Comparison of ENCODE assay signal across 8 cellular contexts in the genomic region with DNA sequence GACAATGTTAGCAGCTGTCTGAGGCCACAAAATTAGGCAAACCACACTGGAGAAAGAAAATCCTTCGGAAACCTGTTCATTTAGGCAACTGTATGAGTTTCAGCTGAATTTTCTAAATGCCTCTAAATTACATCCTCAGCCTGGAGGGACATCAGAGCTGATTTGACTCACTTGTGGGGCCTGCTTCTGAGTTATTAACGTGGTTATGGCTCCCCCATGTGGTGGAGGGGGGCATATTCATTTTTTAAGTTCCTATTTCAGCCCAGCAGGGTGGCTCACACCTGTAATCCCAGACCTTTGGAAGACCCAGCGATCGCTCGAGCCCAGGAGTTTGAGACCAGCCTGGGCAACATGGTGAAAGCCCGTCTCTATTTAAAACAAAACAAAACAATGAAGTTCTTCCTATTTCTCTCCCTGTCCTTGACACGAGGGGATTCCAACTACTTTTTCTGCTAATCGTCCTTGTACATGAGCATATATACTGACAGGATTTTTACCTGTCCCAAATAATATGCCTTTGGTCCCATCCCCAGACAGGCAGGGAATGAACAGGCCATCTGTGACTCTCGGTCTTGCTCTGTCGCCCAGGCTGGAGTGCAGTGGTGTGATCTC. TPM values are rescaled to one million over a fixed set of nuclear protein-coding genes. Genes with fewer than 3 reads are reported as not detected.
A peak's percentile ranks its signal among the peaks of the same experiment; 100 is the strongest.
DNase-seq lines count a peak whose midpoint lies in the region; ATAC-seq and TF ChIP-seq lines count a peak whose summit lies in the region.

No MANE protein-coding gene starts in this region.

- no peak overlapping the region for H3K27ac Mint-ChIP-seq in activated B cell treated with CpG ODN at 0.5 μM for 24 hours

- DNase-seq in AG08395 (ENCODE audit: low spot score): peak; percentile 87
- DNase-seq in GM20000 (ENCODE audit: low spot score): peak; percentile 71
- DNase-seq in NCI-H2227 (lab: John Stamatoyannopoulos, UW; ENCODE audit: unreplicated experiment): peak; percentile 63
- DNase-seq in activated B cell treated with CpG ODN at 0.5 μM for 24 hours: peak; percentile 25
- DNase-seq in mammary epithelial cell: peak; percentile 70
- peak; percentile 89 for DNase-seq in islet precursor cell
- DNase-seq in stimulated activated CD4-positive, alpha-beta T cell treated with anti-CD3 and anti-CD28 coated beads, Interleukin-1b, Interleukin-23, amount 100 ng/mL, for 48 hours: peak; percentile 68

- 11% methylated on average over 10 of the region's 10 CpGs for WGBS in mammary epithelial cell (ENCODE audit: low coverage, missing lambda C conversion rate)

- POLR2A ChIA-PET in activated B cell treated with CpG ODN at 0.5 μM for 24 hours (lab: Charles Lee): interaction anchor here (0.9 kb wide), 1 partner anchor 236 kb away, joined by 10 read pairs; no protein-coding TSS in a partner anchor

- no peak overlapping the region for H3K27ac ChIP-seq in mammary epithelial cell (ENCODE audit: insufficient read depth, low read depth, low read length)

- H3K36me3 ChIP-seq in mammary epithelial cell (ENCODE audit: insufficient read depth, low read length): no peaks in the 10 kb centered on the region

- H3K9me3 ChIP-seq in mammary epithelial cell (replicated peaks; ENCODE audit: insufficient read depth, low read length): no peaks in the 10 kb centered on the region

- CTCF ChIA-PET in activated B cell treated with CpG ODN at 0.5 μM for 24 hours (lab: Charles Lee) (interaction anchor here (0.6 to 6.6 kb wide), 5 partner anchors 72 to 256 kb away, joined by 3 to 71 read pairs (median 4); no protein-coding TSS in a partner anchor), mammary epithelial cell (lab: Charles Lee; ENCODE audit: low non-redundant PET) (interaction anchor here (0.5 to 1.8 kb wide), 7 partner anchors 43 to 250 kb away, joined by 3 to 23 read pairs (median 4); no protein-coding TSS in a partner anchor)

- no peak overlapping the region for H3K9ac ChIP-seq in mammary epithelial cell (ENCODE audit: insufficient read depth, low read length)

- no TSS peak for BruUV-seq in mammary epithelial cell (replicated peaks; lab: Mats Ljungman, UMichigan)

- no peaks in the 10 kb centered on the region for H3K79me2 ChIP-seq in mammary epithelial cell (ENCODE audit: insufficient read depth, low read length)

- peak; percentile 67 for ATAC-seq in activated B cell treated with CpG ODN at 0.5 μM for 24 hours (ENCODE audit: low read depth)
- no peak for ATAC-seq in GM21423 (IDR thresholded peaks at IDR 0.05; ENCODE audit: unreplicated experiment)

- H3K4me2 ChIP-seq in mammary epithelial cell (ENCODE audit: insufficient read depth, low read depth, low read length): no peak overlapping the region

- no peak overlapping the region for H2AFZ ChIP-seq in mammary epithelial cell (ENCODE audit: low read depth, low read length)

- H3K27me3 Mint-ChIP-seq in activated B cell treated with CpG ODN at 0.5 μM for 24 hours: peaks cover 21% of the 10 kb centered on the region

- intact Hi-C loops in activated B cell treated with CpG ODN at 0.5 μM for 24 hours (cut with micrococcal nuclease): loop anchor here (1.0 to 5.0 kb wide), 5 partner anchors 76 to 448 kb away; a partner anchor contains a TSS
- intact Hi-C loops in mammary epithelial cell (cut with micrococcal nuclease): loop anchor here (1.0 to 2.0 kb wide), 6 partner anchors 43 to 236 kb away; no protein-coding TSS in a partner anchor

- TF ChIP-seq CTCF in GM20000 (IDR thresholded peaks at IDR 0.05; ENCODE audit: extremely low read depth, missing control alignments): peak; percentile 69
- TF ChIP-seq CTCF in activated B cell treated with CpG ODN at 0.5 μM for 24 hours (IDR thresholded peaks at IDR 0.05): peak; percentile 41
- TF ChIP-seq CTCF in mammary epithelial cell (conservative IDR thresholded peaks at IDR 0.05 in 1 of 2, IDR thresholded peaks at IDR 0.05 in 1 of 2; ENCODE audit: extremely low read depth in 1 of 2, insufficient read depth in 1 of 2, low read depth in 1 of 2, low read length in 2 of 2): peak; percentile 80 to 84

- no peaks in the 10 kb centered on the region for H3K9me3 Mint-ChIP-seq in activated B cell treated with CpG ODN at 0.5 μM for 24 hours

- H3K4me1 ChIP-seq in mammary epithelial cell (ENCODE audit: insufficient read depth, low read length): peaks cover 10% of the 10 kb centered on the region

- peaks cover 9% of the 10 kb centered on the region for H3K4me1 Mint-ChIP-seq in activated B cell treated with CpG ODN at 0.5 μM for 24 hours

- no peak overlapping the region for H3K4me3 ChIP-seq in mammary epithelial cell (replicated peaks in 1 of 3; ENCODE audit: insufficient read depth in 1 of 3, low read depth in 2 of 3, low read length in 3 of 3)

- H3K36me3 Mint-ChIP-seq in activated B cell treated with CpG ODN at 0.5 μM for 24 hours (ENCODE audit: low read depth): no peaks in the 10 kb centered on the region

- in situ Hi-C loops in mammary epithelial cell (cut with MboI; ENCODE audit: low sequenced_read_pairs in 2 of 2): loop anchor here in 1 of 2 donors (5.0 kb wide), 2 partner anchors 183 to 238 kb away; no protein-coding TSS in a partner anchor

- peaks cover 4% of the 10 kb centered on the region for H3K27me3 ChIP-seq in mammary epithelial cell (ENCODE audit: insufficient read depth, low read length)

- H4K20me1 ChIP-seq in mammary epithelial cell (ENCODE audit: insufficient read depth, low read length): no peaks in the 10 kb centered on the region

- H3K4me3 Mint-ChIP-seq in activated B cell treated with CpG ODN at 0.5 μM for 24 hours: no peak overlapping the region

- dilution Hi-C loops in mammary epithelial cell (cut with HindIII; ENCODE audit: low sequenced_read_pairs): no loop called here

RNA-seq across cellular contexts. Expression of a gene that starts 31.5 kb away (rescaled TPM):
- not detected in 2 replicates for total RNA-seq in activated B cell treated with CpG ODN at 0.5 μM for 24 hours
- not detected for total RNA-seq in mammary epithelial cell
- polyA plus RNA-seq in mammary epithelial cell: 0.05 TPM
- not detected for polyA minus RNA-seq in mammary epithelial cell

RNA-seq across cellular contexts. Expression of a gene that starts 35.8 kb away (rescaled TPM):
- total RNA-seq in activated B cell treated with CpG ODN at 0.5 μM for 24 hours (not detected in 2 replicates), mammary epithelial cell (1 to 10 TPM in 1 of 2 donors, under 1 TPM in 1; 0.67 to 8.7 TPM)
- 2.4 TPM for polyA plus RNA-seq in mammary epithelial cell
- not detected for polyA minus RNA-seq in mammary epithelial cell

Comparison
In these comparisons a context has a peak if more than half of its experiments do, and no peak if none do; other contexts are left out.
1. DNase-seq: peak in every context shown above with its lines; median percentile 89 in islet precursor cell; 87 in AG08395; 71 in GM20000; 70 in mammary epithelial cell; 68 in stimulated activated CD4-positive, alpha-beta T cell treated with anti-CD3 and anti-CD28 coated beads, Interleukin-1b, Interleukin-23, amount 100 ng/mL, for 48 hours; 63 in NCI-H2227; 25 in activated B cell treated with CpG ODN at 0.5 μM for 24 hours.